ENCODE assay signal across 1 cellular context in the genomic region with DNA sequence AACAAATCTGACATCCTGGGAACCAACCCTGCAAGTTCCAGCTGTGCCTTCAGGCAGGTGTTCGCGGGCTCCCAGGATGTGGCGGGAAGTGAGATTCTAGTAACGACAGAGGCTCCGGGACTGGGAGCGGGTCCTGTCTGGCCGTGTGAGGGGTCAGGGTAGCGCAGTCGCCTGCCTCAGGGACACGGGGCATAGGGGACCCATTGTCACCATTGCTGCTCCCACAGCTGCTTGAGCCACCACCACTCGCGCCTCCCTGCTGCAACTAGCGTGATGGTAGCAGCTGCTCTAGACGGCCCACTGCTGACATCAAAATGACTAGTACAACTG.
TF ChIP-seq lines count a peak whose summit lies in the region.

No MANE protein-coding gene starts in this region.

TF ChIP-seq in HepG2, 621 proteins besides CTCF, POLR2A, EP300 and RAD21 (continued from another document):
- TF ChIP-seq ZBTB3 (CRISPR knock-in tag; IDR thresholded peaks at IDR 0.05; ENCODE audit: borderline replicate concordance, low read depth) (no peak), ISL2 (CRISPR knock-in tag; IDR thresholded peaks at IDR 0.05) (no peak), ZNF772 (CRISPR knock-in tag; IDR thresholded peaks at IDR 0.05) (no peak), ZEB1 (IDR thresholded peaks at IDR 0.05; ENCODE audit: insufficient replicate concordance, low read depth) (no peak), ARNT2 (CRISPR knock-in tag; IDR thresholded peaks at IDR 0.05; ENCODE audit: low read depth) (no peak), ZNF292 (CRISPR knock-in tag; IDR thresholded peaks at IDR 0.05; ENCODE audit: borderline replicate concordance, low read depth) (no peak), MYC (CRISPR knock-in tag; IDR thresholded peaks at IDR 0.05; ENCODE audit: borderline replicate concordance) (no peak)
- TF ChIP-seq, protein P1, sequence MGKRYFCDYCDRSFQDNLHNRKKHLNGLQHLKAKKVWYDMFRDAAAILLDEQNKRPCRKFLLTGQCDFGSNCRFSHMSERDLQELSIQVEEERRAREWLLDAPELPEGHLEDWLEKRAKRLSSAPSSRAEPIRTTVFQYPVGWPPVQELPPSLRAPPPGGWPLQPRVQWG (CRISPR knock-in tag; IDR thresholded peaks at IDR 0.05; ENCODE audit: borderline replicate concordance, low read depth) = no peak
